ENCODE assay signal across 7 cellular contexts in genomic region chr4:105145913-105146285, GRCh38. TPM values are rescaled to one million over a fixed set of nuclear protein-coding genes. Genes with fewer than 3 reads are reported as not detected.
DNase-seq lines count a peak whose midpoint lies in the region; ATAC-seq and TF ChIP-seq lines count a peak whose summit lies in the region.

No MANE protein-coding gene starts in this region.

- H3K36me3 ChIP-seq in breast epithelium: no peaks in the 10 kb centered on the region

- DNase-seq in SW480 (ENCODE audit: low spot score): peak; percentile 14
- no peak for DNase-seq in breast epithelium (ENCODE audit: low spot score in 2 of 2)
- DNase-seq in left lobe of liver (ENCODE audit: low spot score): no peak
- peak; percentile 55 for DNase-seq in stimulated activated CD8-positive, alpha-beta memory T cell treated with anti-CD3 and anti-CD28 coated beads, Interleukin-4, amount 100 ng/mL, for 48 hours
- DNase-seq in T1000 (lab: John Stamatoyannopoulos, UW): no peak

- peaks cover 0 to 7% of the 10 kb centered on the region in 2 donors for H3K4me1 ChIP-seq in breast epithelium

- TF ChIP-seq CTCF in breast epithelium (IDR thresholded peaks at IDR 0.05): no peak

- no peak for TF ChIP-seq POLR2A in breast epithelium (IDR thresholded peaks at IDR 0.05)

- peak overlapping the region; percentile 58 to 81 (median 69) for H3K4me3 ChIP-seq in breast epithelium

- H3K27ac ChIP-seq in breast epithelium: peak overlapping the region; percentile 81 to 89

- intact Hi-C loops in breast epithelium (cut with DNase I; ENCODE audit: low total_unique reads): loop anchor here (10.0 kb wide), 1 partner anchor 329 kb away; the partner anchor contains the start of gene PPA2

- H3K9me3 ChIP-seq in breast epithelium: no peaks in the 10 kb centered on the region

- ATAC-seq in GM19023 (IDR thresholded peaks at IDR 0.05; ENCODE audit: unreplicated experiment) (peak; percentile 35), HG02970 (IDR thresholded peaks at IDR 0.05; ENCODE audit: low FRiP score, unreplicated experiment) (peak; percentile 22), left lobe of liver (peak; percentile 20)

- H3K27me3 ChIP-seq in breast epithelium: no peaks in the 10 kb centered on the region

RNA-seq across cellular contexts. Expression of gene TET2, which starts 0.8 kb away (rescaled TPM):
- total RNA-seq in breast epithelium (10 to 100 TPM; 23.2 to 37.3 (median 29.8) TPM), left lobe of liver (6.3 TPM)

Comparison
In these comparisons a context has a peak if more than half of its experiments do, and no peak if none do; other contexts are left out.
1. DNase-seq: peak in SW480 (single experiment) and stimulated activated CD8-positive, alpha-beta memory T cell treated with anti-CD3 and anti-CD28 coated beads, Interleukin-4, amount 100 ng/mL, for 48 hours (single experiment); none in breast epithelium (0 of 2), left lobe of liver (single experiment) and T1000 (single experiment).
2. Peak in every context shown above with its lines, with median percentiles within 50 percentile points of each other: ATAC-seq.